ENCODE assay signal across 1 cellular context in genomic region chr5:132830436-132831094, GRCh38.
TF ChIP-seq lines count a peak whose summit lies in the region.

A gene with protein sequence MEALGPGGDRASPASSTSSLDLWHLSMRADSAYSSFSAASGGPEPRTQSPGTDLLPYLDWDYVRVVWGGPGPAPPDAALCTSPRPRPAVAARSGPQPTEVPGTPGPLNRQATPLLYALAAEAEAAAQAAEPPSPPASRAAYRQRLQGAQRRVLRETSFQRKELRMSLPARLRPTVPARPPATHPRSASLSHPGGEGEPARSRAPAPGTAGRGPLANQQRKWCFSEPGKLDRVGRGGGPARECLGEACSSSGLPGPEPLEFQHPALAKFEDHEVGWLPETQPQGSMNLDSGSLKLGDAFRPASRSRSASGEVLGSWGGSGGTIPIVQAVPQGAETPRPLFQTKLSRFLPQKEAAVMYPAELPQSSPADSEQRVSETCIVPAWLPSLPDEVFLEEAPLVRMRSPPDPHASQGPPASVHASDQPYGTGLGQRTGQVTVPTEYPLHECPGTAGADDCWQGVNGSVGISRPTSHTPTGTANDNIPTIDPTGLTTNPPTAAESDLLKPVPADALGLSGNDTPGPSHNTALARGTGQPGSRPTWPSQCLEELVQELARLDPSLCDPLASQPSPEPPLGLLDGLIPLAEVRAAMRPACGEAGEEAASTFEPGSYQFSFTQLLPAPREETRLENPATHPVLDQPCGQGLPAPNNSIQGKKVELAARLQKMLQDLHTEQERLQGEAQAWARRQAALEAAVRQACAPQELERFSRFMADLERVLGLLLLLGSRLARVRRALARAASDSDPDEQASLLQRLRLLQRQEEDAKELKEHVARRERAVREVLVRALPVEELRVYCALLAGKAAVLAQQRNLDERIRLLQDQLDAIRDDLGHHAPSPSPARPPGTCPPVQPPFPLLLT (minus strand): TSS chr5:132830647. CDS start chr5:132826140, 4,507 bp downstream.

TF ChIP-seq in K562, 482 proteins besides CTCF, POLR2A, EP300 and RAD21 (continued from another document and continues in another):
- TF ChIP-seq, protein P1, sequence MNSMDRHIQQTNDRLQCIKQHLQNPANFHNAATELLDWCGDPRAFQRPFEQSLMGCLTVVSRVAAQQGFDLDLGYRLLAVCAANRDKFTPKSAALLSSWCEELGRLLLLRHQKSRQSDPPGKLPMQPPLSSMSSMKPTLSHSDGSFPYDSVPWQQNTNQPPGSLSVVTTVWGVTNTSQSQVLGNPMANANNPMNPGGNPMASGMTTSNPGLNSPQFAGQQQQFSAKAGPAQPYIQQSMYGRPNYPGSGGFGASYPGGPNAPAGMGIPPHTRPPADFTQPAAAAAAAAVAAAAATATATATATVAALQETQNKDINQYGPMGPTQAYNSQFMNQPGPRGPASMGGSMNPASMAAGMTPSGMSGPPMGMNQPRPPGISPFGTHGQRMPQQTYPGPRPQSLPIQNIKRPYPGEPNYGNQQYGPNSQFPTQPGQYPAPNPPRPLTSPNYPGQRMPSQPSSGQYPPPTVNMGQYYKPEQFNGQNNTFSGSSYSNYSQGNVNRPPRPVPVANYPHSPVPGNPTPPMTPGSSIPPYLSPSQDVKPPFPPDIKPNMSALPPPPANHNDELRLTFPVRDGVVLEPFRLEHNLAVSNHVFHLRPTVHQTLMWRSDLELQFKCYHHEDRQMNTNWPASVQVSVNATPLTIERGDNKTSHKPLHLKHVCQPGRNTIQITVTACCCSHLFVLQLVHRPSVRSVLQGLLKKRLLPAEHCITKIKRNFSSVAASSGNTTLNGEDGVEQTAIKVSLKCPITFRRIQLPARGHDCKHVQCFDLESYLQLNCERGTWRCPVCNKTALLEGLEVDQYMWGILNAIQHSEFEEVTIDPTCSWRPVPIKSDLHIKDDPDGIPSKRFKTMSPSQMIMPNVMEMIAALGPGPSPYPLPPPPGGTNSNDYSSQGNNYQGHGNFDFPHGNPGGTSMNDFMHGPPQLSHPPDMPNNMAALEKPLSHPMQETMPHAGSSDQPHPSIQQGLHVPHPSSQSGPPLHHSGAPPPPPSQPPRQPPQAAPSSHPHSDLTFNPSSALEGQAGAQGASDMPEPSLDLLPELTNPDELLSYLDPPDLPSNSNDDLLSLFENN (IDR thresholded peaks at IDR 0.05; ENCODE audit: low read depth in 2 of 2, low read length in 2 of 2): 0 out of 4 replicates have a peak, but pooled peaks of 1 of the 2 experiments have one; percentile 28
- no peak for TF ChIP-seq FUS (optimal IDR thresholded peaks at IDR 0.05; ENCODE audit: low read depth, low read length)
- 0 out of 2 replicates have a peak, but pooled peaks have one; percentile 49 for TF ChIP-seq NR4A1 (CRISPR knock-in tag; IDR thresholded peaks at IDR 0.05)
- TF ChIP-seq NR4A1 (tag; IDR thresholded peaks at IDR 0.05): peak; percentile 41; the same call in 1 of the 2 replicates
- peak in 2 of 3 experiments; percentile 37 to 72 for TF ChIP-seq YY1 (IDR thresholded peaks at IDR 0.05; ENCODE audit: borderline replicate concordance in 1 of 3, control insufficient read depth in 1 of 3, extremely low read depth in 1 of 3, insufficient read depth in 3 of 3, insufficient read length in 1 of 3, insufficient replicate concordance in 2 of 3, low read depth in 1 of 3, low read length in 2 of 3)
- TF ChIP-seq, protein P2, sequence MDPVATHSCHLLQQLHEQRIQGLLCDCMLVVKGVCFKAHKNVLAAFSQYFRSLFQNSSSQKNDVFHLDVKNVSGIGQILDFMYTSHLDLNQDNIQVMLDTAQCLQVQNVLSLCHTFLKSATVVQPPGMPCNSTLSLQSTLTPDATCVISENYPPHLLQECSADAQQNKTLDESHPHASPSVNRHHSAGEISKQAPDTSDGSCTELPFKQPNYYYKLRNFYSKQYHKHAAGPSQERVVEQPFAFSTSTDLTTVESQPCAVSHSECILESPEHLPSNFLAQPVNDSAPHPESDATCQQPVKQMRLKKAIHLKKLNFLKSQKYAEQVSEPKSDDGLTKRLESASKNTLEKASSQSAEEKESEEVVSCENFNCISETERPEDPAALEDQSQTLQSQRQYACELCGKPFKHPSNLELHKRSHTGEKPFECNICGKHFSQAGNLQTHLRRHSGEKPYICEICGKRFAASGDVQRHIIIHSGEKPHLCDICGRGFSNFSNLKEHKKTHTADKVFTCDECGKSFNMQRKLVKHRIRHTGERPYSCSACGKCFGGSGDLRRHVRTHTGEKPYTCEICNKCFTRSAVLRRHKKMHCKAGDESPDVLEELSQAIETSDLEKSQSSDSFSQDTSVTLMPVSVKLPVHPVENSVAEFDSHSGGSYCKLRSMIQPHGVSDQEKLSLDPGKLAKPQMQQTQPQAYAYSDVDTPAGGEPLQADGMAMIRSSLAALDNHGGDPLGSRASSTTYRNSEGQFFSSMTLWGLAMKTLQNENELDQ (CRISPR knock-in tag; IDR thresholded peaks at IDR 0.05; ENCODE audit: borderline replicate concordance): no peak
- peak; percentile 90 for TF ChIP-seq E2F3 (CRISPR knock-in tag; IDR thresholded peaks at IDR 0.05)
- TF ChIP-seq, protein P3, sequence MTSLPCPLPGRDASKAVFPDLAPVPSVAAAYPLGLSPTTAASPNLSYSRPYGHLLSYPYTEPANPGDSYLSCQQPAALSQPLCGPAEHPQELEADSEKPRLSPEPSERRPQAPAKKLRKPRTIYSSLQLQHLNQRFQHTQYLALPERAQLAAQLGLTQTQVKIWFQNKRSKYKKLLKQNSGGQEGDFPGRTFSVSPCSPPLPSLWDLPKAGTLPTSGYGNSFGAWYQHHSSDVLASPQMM (CRISPR knock-in tag; IDR thresholded peaks at IDR 0.05): no peak
- peak; percentile 82 for TF ChIP-seq POLR2B (IDR thresholded peaks at IDR 0.05; ENCODE audit: low read depth, partially characterized antibody)
- TF ChIP-seq HNRNPH1 (optimal IDR thresholded peaks at IDR 0.05; ENCODE audit: low read depth, low read length): no peak
- TF ChIP-seq ZC3H4 (CRISPR knock-in tag; IDR thresholded peaks at IDR 0.05; ENCODE audit: borderline replicate concordance): no peak
- TF ChIP-seq TFAM (CRISPR knock-in tag; conservative IDR thresholded peaks at IDR 0.05): no peak
- TF ChIP-seq ZNF655 (CRISPR knock-in tag; IDR thresholded peaks at IDR 0.05): no peak
- TF ChIP-seq NBN (IDR thresholded peaks at IDR 0.05; ENCODE audit: low read depth): 0 out of 2 replicates have a peak, but pooled peaks have one; percentile 31
- TF ChIP-seq, protein P4, sequence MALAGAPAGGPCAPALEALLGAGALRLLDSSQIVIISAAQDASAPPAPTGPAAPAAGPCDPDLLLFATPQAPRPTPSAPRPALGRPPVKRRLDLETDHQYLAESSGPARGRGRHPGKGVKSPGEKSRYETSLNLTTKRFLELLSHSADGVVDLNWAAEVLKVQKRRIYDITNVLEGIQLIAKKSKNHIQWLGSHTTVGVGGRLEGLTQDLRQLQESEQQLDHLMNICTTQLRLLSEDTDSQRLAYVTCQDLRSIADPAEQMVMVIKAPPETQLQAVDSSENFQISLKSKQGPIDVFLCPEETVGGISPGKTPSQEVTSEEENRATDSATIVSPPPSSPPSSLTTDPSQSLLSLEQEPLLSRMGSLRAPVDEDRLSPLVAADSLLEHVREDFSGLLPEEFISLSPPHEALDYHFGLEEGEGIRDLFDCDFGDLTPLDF (CRISPR knock-in tag; IDR thresholded peaks at IDR 0.05): no peak
- 0 out of 2 replicates have a peak, but pooled peaks have one; percentile 31 for TF ChIP-seq CBX5 (IDR thresholded peaks at IDR 0.05; ENCODE audit: borderline replicate concordance, low read depth)
- TF ChIP-seq SMARCA5 (IDR thresholded peaks at IDR 0.05): no peak
- TF ChIP-seq THRAP3 (IDR thresholded peaks at IDR 0.05; ENCODE audit: borderline replicate concordance): no peak
- TF ChIP-seq FOSL1 (tag; conservative IDR thresholded peaks at IDR 0.05): peak; percentile 58; the same call in 1 of the 2 replicates
- TF ChIP-seq SIN3B (IDR thresholded peaks at IDR 0.05; ENCODE audit: low read depth): no peak; the same call in 1 of the 2 replicates
- TF ChIP-seq BRCA1 (IDR thresholded peaks at IDR 0.05): no peak
- no peak for TF ChIP-seq BRCA1 (CRISPR knock-in tag; IDR thresholded peaks at IDR 0.05)
- TF ChIP-seq CTBP1 (IDR thresholded peaks at IDR 0.05; ENCODE audit: borderline replicate concordance): peak; percentile 72
- TF ChIP-seq MAZ (CRISPR knock-in tag; conservative IDR thresholded peaks at IDR 0.05 in 1 of 2, IDR thresholded peaks at IDR 0.05 in 1 of 2): peak; percentile 75 to 90
- 0 out of 2 replicates have a peak, but pooled peaks have one; percentile 28 for TF ChIP-seq ARID1B (IDR thresholded peaks at IDR 0.05)
- TF ChIP-seq, protein P5, sequence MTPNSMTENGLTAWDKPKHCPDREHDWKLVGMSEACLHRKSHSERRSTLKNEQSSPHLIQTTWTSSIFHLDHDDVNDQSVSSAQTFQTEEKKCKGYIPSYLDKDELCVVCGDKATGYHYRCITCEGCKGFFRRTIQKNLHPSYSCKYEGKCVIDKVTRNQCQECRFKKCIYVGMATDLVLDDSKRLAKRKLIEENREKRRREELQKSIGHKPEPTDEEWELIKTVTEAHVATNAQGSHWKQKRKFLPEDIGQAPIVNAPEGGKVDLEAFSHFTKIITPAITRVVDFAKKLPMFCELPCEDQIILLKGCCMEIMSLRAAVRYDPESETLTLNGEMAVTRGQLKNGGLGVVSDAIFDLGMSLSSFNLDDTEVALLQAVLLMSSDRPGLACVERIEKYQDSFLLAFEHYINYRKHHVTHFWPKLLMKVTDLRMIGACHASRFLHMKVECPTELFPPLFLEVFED (CRISPR knock-in tag; conservative IDR thresholded peaks at IDR 0.05): 0 out of 2 replicates have a peak, but pooled peaks have one; percentile 44
- no peak for TF ChIP-seq TAF9B (IDR thresholded peaks at IDR 0.05; ENCODE audit: partially characterized antibody)
- 0 out of 2 replicates have a peak, but pooled peaks have one; percentile 24 for TF ChIP-seq TGIF2 (CRISPR knock-in tag; IDR thresholded peaks at IDR 0.05)
- no peak for TF ChIP-seq MCM5 (IDR thresholded peaks at IDR 0.05; ENCODE audit: low read depth)
- TF ChIP-seq FOXJ2 (tag; IDR thresholded peaks at IDR 0.05): no peak
- TF ChIP-seq POLR2AphosphoS5 (IDR thresholded peaks at IDR 0.05; ENCODE audit: control insufficient read depth, insufficient read depth, low read depth, low read length): peak; percentile 61; the same call in 1 of the 2 replicates
- peak; percentile 20 for TF ChIP-seq PRPF4 (IDR thresholded peaks at IDR 0.05; ENCODE audit: insufficient read depth, low read depth, low read length, poor library complexity, severe bottlenecking)
- peak; percentile 64; the same call in 1 of the 2 replicates for TF ChIP-seq ZNF766 (CRISPR knock-in tag; conservative IDR thresholded peaks at IDR 0.05)
- no peak for TF ChIP-seq ZNF124 (CRISPR knock-in tag; IDR thresholded peaks at IDR 0.05)
- no peak for TF ChIP-seq TAL1 (IDR thresholded peaks at IDR 0.05)
- peak; percentile 83 for TF ChIP-seq CREM (IDR thresholded peaks at IDR 0.05; ENCODE audit: low read depth)
- TF ChIP-seq ARID2 (IDR thresholded peaks at IDR 0.05): no peak
- peak; percentile 30; the same call in 1 of the 2 replicates for TF ChIP-seq SMARCA4 (IDR thresholded peaks at IDR 0.05)
- no peak for TF ChIP-seq TOE1 (IDR thresholded peaks at IDR 0.05; ENCODE audit: borderline replicate concordance)
- peak; percentile 11; the same call in 1 of the 2 replicates for TF ChIP-seq TOE1 (CRISPR knock-in tag; IDR thresholded peaks at IDR 0.05; ENCODE audit: borderline replicate concordance, low read depth)
- TF ChIP-seq CSDE1 (IDR thresholded peaks at IDR 0.05): no peak
- TF ChIP-seq RBM15 (IDR thresholded peaks at IDR 0.05; ENCODE audit: insufficient read depth, low read length): no peak
- TF ChIP-seq, protein P6, sequence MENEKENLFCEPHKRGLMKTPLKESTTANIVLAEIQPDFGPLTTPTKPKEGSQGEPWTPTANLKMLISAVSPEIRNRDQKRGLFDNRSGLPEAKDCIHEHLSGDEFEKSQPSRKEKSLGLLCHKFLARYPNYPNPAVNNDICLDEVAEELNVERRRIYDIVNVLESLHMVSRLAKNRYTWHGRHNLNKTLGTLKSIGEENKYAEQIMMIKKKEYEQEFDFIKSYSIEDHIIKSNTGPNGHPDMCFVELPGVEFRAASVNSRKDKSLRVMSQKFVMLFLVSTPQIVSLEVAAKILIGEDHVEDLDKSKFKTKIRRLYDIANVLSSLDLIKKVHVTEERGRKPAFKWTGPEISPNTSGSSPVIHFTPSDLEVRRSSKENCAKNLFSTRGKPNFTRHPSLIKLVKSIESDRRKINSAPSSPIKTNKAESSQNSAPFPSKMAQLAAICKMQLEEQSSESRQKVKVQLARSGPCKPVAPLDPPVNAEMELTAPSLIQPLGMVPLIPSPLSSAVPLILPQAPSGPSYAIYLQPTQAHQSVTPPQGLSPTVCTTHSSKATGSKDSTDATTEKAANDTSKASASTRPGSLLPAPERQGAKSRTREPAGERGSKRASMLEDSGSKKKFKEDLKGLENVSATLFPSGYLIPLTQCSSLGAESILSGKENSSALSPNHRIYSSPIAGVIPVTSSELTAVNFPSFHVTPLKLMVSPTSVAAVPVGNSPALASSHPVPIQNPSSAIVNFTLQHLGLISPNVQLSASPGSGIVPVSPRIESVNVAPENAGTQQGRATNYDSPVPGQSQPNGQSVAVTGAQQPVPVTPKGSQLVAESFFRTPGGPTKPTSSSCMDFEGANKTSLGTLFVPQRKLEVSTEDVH (IDR thresholded peaks at IDR 0.05; ENCODE audit: low read depth, partially characterized antibody): no peak
- TF ChIP-seq EP400 (IDR thresholded peaks at IDR 0.05): peak; percentile 54; the same call in 1 of the 2 replicates
- TF ChIP-seq SMAD1 (IDR thresholded peaks at IDR 0.05; ENCODE audit: low read depth, low read length, partially characterized antibody): peak; percentile 59
- no peak for TF ChIP-seq ZNF583 (CRISPR knock-in tag; IDR thresholded peaks at IDR 0.05)
- TF ChIP-seq, protein P7, sequence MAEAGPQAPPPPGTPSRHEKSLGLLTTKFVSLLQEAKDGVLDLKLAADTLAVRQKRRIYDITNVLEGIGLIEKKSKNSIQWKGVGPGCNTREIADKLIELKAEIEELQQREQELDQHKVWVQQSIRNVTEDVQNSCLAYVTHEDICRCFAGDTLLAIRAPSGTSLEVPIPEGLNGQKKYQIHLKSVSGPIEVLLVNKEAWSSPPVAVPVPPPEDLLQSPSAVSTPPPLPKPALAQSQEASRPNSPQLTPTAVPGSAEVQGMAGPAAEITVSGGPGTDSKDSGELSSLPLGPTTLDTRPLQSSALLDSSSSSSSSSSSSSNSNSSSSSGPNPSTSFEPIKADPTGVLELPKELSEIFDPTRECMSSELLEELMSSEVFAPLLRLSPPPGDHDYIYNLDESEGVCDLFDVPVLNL (CRISPR knock-in tag; IDR thresholded peaks at IDR 0.05; ENCODE audit: low read depth): no peak
- TF ChIP-seq, protein P8, sequence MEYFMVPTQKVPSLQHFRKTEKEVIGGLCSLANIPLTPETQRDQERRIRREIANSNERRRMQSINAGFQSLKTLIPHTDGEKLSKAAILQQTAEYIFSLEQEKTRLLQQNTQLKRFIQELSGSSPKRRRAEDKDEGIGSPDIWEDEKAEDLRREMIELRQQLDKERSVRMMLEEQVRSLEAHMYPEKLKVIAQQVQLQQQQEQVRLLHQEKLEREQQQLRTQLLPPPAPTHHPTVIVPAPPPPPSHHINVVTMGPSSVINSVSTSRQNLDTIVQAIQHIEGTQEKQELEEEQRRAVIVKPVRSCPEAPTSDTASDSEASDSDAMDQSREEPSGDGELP (CRISPR knock-in tag; IDR thresholded peaks at IDR 0.05; ENCODE audit: borderline replicate concordance): 0 out of 2 replicates have a peak, but pooled peaks have one; percentile 9
